Comparison of ENCODE assay signal across 8 cellular contexts in the genomic region with DNA sequence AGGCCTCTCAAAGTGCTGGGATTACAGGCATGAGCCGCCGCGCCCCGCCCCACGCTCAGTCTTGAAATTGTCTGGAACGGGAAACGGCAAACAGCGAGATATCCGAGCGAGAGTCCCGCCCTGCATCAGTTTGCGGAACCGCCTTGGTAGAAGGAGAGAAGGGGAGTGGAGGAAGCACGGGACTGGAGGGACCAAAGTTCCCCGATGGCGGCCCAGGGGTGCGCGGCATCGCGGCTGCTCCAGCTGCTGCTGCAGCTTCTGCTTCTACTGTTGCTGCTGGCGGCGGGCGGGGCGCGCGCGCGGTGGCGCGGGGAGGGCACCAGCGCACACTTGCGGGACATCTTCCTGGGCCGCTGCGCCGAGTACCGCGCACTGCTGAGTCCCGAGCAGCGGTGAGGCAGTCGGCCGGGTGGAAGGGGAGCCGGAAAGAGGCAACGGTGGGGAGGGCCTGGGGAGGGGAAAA. TPM values are rescaled to one million over a fixed set of nuclear protein-coding genes. Genes with fewer than 3 reads are reported as not detected.
DNase-seq lines count a peak whose midpoint lies in the region; ATAC-seq, FAIRE-seq and TF ChIP-seq lines count a peak whose summit lies in the region.

A gene with protein sequence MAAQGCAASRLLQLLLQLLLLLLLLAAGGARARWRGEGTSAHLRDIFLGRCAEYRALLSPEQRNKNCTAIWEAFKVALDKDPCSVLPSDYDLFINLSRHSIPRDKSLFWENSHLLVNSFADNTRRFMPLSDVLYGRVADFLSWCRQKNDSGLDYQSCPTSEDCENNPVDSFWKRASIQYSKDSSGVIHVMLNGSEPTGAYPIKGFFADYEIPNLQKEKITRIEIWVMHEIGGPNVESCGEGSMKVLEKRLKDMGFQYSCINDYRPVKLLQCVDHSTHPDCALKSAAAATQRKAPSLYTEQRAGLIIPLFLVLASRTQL (plus strand): TSS at position 125 of the 463 bp plus-strand sequence. CDS start 80 bp downstream, at position 205.

- H3K27me3 Mint-ChIP-seq in WTC11 (ENCODE audit: low read depth), result peaks cover 25% of the 10 kb centered on the region

- H3K36me3 Mint-ChIP-seq in WTC11, result peaks cover 12% of the 10 kb centered on the region

- DNase-seq in GM12891 (ENCODE audit: insufficient read length, low spot score) (peak; percentile 29), WTC11 (ENCODE audit: low spot score) (peak; percentile 69), kidney (peak; percentile 87), HTR-8/SVneo (ENCODE audit: insufficient read length, low spot score) (no peak), NCI-H187 (lab: John Stamatoyannopoulos, UW) (no peak)
- peak; percentile 32 for DNase-seq in central memory CD4-positive, alpha-beta T cell
- DNase-seq in stimulated activated CD4-positive, alpha-beta T cell treated with anti-CD3 and anti-CD28 coated beads, Interleukin-2, amount 100 ng/mL, for 4 hours (ENCODE audit: low read depth), result peak; percentile 5

- intact Hi-C loops in kidney (cut with DNase I), result no loop called here

- peak within 1 kb of the TSS; percentile 85 for H3K4me3 Mint-ChIP-seq in WTC11

- H3K9me3 Mint-ChIP-seq in WTC11, result peaks cover 19% of the 10 kb centered on the region

- no peak for FAIRE-seq in GM12891 (lab: Jason Lieb, UNC)
- FAIRE-seq in kidney (lab: Jason Lieb, UNC), result no peak
- no peak for FAIRE-seq in HTR-8/SVneo (lab: Jason Lieb, UNC)

- peak within 1 kb of the TSS; percentile 61 to 66 for H3K4me3 ChIP-seq in kidney (ENCODE audit: low read length in 2 of 2)

- peaks cover 2 to 3% of the 10 kb centered on the region in 2 donors for H3K4me1 ChIP-seq in kidney (ENCODE audit: control insufficient read depth in 1 of 2, insufficient read depth in 1 of 2, low read depth in 1 of 2, low read length in 2 of 2)

- peak within 1 kb of the TSS in 1 of 2 donors; percentile 24 for H3K27ac ChIP-seq in kidney (ENCODE audit: low read depth in 2 of 2, low read length in 2 of 2)

- no peak for TF ChIP-seq POLR2A in GM12891 (IDR thresholded peaks at IDR 0.05; ENCODE audit: low read depth, low read length)

- ATAC-seq in HG03175 (IDR thresholded peaks at IDR 0.05; ENCODE audit: unreplicated experiment) (peak; percentile 67), WTC11 (peak; percentile 82)

- CTCF ChIA-PET in WTC11 (lab: Charles Lee), result no interaction called here

- H3K4me1 Mint-ChIP-seq in WTC11, result peaks cover 33% of the 10 kb centered on the region

- POLR2A ChIA-PET in WTC11 (lab: Charles Lee), result no interaction called here

- H3K27ac Mint-ChIP-seq in WTC11, result no peak within 1 kb of the TSS

- no peaks in the 10 kb centered on the region for H3K9me3 ChIP-seq in kidney (ENCODE audit: control insufficient read depth in 1 of 2, low read length in 2 of 2)

- no peaks in the 10 kb centered on the region for H3K36me3 ChIP-seq in kidney (ENCODE audit: control insufficient read depth in 1 of 2, insufficient read depth in 2 of 2, low read length in 2 of 2)

- peak within 1 kb of the TSS; percentile 2 to 53 for H3K9ac ChIP-seq in kidney (ENCODE audit: low read length in 2 of 2)

- TF ChIP-seq CTCF in WTC11 (IDR thresholded peaks at IDR 0.05) (no peak), kidney (IDR thresholded peaks at IDR 0.05; ENCODE audit: borderline replicate concordance, extremely low read depth, insufficient read depth) (no peak)

TF ChIP-seq in GM12891, 5 proteins besides CTCF, POLR2A, EP300 and RAD21:
- TF ChIP-seq PAX5 (IDR thresholded peaks at IDR 0.05; ENCODE audit: insufficient read depth, low read length, severe bottlenecking), result no peak
- TF ChIP-seq POU2F2 (IDR thresholded peaks at IDR 0.05; ENCODE audit: low read depth, low read length), result no peak
- no peak for TF ChIP-seq TAF1 (IDR thresholded peaks at IDR 0.05; ENCODE audit: low read depth, low read length)
- no peak for TF ChIP-seq POLR2AphosphoS5 (IDR thresholded peaks at IDR 0.05; ENCODE audit: low read depth, low read length)

TF ChIP-seq in WTC11, 78 proteins besides CTCF, POLR2A, EP300 and RAD21 (continues in another document):
- TF ChIP-seq, protein P1, sequence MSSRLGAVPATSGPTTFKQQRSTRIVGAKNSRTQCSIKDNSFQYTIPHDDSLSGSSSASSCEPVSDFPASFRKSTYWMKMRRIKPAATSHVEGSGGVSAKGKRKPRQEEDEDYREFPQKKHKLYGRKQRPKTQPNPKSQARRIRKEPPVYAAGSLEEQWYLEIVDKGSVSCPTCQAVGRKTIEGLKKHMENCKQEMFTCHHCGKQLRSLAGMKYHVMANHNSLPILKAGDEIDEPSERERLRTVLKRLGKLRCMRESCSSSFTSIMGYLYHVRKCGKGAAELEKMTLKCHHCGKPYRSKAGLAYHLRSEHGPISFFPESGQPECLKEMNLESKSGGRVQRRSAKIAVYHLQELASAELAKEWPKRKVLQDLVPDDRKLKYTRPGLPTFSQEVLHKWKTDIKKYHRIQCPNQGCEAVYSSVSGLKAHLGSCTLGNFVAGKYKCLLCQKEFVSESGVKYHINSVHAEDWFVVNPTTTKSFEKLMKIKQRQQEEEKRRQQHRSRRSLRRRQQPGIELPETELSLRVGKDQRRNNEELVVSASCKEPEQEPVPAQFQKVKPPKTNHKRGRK (CRISPR knock-in tag; IDR thresholded peaks at IDR 0.05; ENCODE audit: borderline replicate concordance), result no peak
- TF ChIP-seq ZNF423 (CRISPR knock-in tag; IDR thresholded peaks at IDR 0.05), result no peak
- no peak for TF ChIP-seq GRHL2 (CRISPR knock-in tag; IDR thresholded peaks at IDR 0.05; ENCODE audit: insufficient replicate concordance, severe bottlenecking)
- TF ChIP-seq TEAD1 (CRISPR knock-in tag; IDR thresholded peaks at IDR 0.05), result no peak
- no peak for TF ChIP-seq ZNF396 (CRISPR knock-in tag; IDR thresholded peaks at IDR 0.05; ENCODE audit: borderline replicate concordance)
- TF ChIP-seq, protein P2, sequence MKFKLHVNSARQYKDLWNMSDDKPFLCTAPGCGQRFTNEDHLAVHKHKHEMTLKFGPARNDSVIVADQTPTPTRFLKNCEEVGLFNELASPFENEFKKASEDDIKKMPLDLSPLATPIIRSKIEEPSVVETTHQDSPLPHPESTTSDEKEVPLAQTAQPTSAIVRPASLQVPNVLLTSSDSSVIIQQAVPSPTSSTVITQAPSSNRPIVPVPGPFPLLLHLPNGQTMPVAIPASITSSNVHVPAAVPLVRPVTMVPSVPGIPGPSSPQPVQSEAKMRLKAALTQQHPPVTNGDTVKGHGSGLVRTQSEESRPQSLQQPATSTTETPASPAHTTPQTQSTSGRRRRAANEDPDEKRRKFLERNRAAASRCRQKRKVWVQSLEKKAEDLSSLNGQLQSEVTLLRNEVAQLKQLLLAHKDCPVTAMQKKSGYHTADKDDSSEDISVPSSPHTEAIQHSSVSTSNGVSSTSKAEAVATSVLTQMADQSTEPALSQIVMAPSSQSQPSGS (CRISPR knock-in tag; IDR thresholded peaks at IDR 0.05; ENCODE audit: borderline replicate concordance, low read depth), result no peak
- TF ChIP-seq, protein P3, sequence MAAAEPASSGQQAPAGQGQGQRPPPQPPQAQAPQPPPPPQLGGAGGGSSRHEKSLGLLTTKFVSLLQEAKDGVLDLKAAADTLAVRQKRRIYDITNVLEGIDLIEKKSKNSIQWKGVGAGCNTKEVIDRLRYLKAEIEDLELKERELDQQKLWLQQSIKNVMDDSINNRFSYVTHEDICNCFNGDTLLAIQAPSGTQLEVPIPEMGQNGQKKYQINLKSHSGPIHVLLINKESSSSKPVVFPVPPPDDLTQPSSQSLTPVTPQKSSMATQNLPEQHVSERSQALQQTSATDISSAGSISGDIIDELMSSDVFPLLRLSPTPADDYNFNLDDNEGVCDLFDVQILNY (CRISPR knock-in tag; IDR thresholded peaks at IDR 0.05), result 0 out of 2 replicates have a peak, but pooled peaks have one; percentile 49
- TF ChIP-seq CBFB (CRISPR knock-in tag; IDR thresholded peaks at IDR 0.05; ENCODE audit: low read depth), result 0 out of 2 replicates have a peak, but pooled peaks have one; percentile 42
- no peak for TF ChIP-seq TCF7 (CRISPR knock-in tag; IDR thresholded peaks at IDR 0.05; ENCODE audit: low read depth)
- no peak for TF ChIP-seq TP53 (CRISPR knock-in tag; IDR thresholded peaks at IDR 0.05)
- TF ChIP-seq NFE2L1 (CRISPR knock-in tag; IDR thresholded peaks at IDR 0.05), result 0 out of 2 replicates have a peak, but pooled peaks have one; percentile 28
- TF ChIP-seq, protein P4, sequence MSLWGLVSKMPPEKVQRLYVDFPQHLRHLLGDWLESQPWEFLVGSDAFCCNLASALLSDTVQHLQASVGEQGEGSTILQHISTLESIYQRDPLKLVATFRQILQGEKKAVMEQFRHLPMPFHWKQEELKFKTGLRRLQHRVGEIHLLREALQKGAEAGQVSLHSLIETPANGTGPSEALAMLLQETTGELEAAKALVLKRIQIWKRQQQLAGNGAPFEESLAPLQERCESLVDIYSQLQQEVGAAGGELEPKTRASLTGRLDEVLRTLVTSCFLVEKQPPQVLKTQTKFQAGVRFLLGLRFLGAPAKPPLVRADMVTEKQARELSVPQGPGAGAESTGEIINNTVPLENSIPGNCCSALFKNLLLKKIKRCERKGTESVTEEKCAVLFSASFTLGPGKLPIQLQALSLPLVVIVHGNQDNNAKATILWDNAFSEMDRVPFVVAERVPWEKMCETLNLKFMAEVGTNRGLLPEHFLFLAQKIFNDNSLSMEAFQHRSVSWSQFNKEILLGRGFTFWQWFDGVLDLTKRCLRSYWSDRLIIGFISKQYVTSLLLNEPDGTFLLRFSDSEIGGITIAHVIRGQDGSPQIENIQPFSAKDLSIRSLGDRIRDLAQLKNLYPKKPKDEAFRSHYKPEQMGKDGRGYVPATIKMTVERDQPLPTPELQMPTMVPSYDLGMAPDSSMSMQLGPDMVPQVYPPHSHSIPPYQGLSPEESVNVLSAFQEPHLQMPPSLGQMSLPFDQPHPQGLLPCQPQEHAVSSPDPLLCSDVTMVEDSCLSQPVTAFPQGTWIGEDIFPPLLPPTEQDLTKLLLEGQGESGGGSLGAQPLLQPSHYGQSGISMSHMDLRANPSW (CRISPR knock-in tag; conservative IDR thresholded peaks at IDR 0.05; ENCODE audit: low read depth), result no peak
- no peak for TF ChIP-seq MYBL2 (CRISPR knock-in tag; IDR thresholded peaks at IDR 0.05)
- TF ChIP-seq ZBTB21 (CRISPR knock-in tag; IDR thresholded peaks at IDR 0.05; ENCODE audit: borderline replicate concordance), result 0 out of 2 replicates have a peak, but pooled peaks have one; percentile 42
- TF ChIP-seq, protein P5, sequence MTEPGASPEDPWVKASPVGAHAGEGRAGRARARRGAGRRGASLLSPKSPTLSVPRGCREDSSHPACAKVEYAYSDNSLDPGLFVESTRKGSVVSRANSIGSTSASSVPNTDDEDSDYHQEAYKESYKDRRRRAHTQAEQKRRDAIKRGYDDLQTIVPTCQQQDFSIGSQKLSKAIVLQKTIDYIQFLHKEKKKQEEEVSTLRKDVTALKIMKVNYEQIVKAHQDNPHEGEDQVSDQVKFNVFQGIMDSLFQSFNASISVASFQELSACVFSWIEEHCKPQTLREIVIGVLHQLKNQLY (CRISPR knock-in tag; IDR thresholded peaks at IDR 0.05), result no peak
- no peak for TF ChIP-seq SOX15 (CRISPR knock-in tag; IDR thresholded peaks at IDR 0.05)
- no peak for TF ChIP-seq ZNF317 (CRISPR knock-in tag; IDR thresholded peaks at IDR 0.05; ENCODE audit: borderline replicate concordance, low read depth)

RNA-seq across cellular contexts. Expression of the gene that starts here (rescaled TPM):
- polyA plus RNA-seq in GM12891 (2012; ENCODE audit: low read depth, missing spikeins), result not detected
- total RNA-seq in WTC11 (2021), result 1.1 to 1.9 TPM (median 1.4 TPM) in 3 replicates
- total RNA-seq in kidney, result 5.3 TPM
- polyA plus RNA-seq in kidney (ENCODE audit: insufficient read depth, low read depth, low replicate concordance), result 19.0 TPM

Comparison
In these comparisons a context has a peak if more than half of its experiments do, and no peak if none do; other contexts are left out.
1. DNase-seq: peak in GM12891 (single experiment), WTC11 (single experiment), central memory CD4-positive, alpha-beta T cell (single experiment), kidney (single experiment) and stimulated activated CD4-positive, alpha-beta T cell treated with anti-CD3 and anti-CD28 coated beads, Interleukin-2, amount 100 ng/mL, for 4 hours (single experiment); none in HTR-8/SVneo (single experiment) and NCI-H187 (0 of 2).